In the genomic region with DNA sequence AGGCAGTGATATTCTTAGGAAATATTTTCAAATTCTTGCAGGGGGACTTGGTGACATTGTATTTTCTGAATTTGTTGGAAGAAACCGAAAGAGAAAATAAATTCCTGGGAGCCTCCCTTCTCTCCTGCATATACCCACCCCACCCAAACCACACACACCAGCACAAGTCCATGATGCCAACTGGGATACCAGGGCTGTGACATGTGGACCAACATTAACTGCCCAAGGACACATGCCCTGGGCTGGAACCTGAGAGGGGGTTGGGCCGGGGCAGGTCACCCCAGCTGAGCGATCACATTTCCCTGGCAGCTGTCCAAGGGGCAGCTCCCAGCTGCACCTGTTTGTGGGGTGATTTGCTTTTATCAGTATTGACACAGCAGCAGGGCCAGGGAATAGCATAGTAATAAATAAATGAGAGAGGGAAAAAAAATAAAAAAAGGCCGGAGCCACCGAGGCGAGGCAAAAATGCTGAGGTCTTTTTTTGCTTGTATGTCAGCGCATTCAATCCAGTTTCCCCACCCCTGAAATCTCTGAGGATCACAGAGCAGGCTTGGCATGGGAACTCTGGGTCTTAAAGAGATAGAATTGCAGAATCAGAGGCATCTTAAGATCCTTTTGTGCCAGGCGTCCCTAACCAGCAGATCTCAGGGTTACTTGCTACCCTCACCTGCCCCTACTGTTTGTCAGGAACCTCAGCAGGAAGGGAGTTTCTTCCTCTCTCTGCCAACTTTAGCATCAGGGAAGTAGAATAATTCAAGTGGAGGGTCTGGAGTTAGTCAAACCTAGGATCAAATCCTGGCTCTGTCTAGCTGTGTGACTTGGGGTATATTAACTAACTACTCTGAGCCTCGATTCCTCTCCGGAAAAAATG, we compare ENCODE assay signal across 1 cellular context.
TF ChIP-seq lines count a peak whose summit lies in the region.

No MANE protein-coding gene starts in this region.

TF ChIP-seq in liver, 16 proteins besides CTCF, POLR2A, EP300 and RAD21 (continued from another document):
- TF ChIP-seq, protein P1, sequence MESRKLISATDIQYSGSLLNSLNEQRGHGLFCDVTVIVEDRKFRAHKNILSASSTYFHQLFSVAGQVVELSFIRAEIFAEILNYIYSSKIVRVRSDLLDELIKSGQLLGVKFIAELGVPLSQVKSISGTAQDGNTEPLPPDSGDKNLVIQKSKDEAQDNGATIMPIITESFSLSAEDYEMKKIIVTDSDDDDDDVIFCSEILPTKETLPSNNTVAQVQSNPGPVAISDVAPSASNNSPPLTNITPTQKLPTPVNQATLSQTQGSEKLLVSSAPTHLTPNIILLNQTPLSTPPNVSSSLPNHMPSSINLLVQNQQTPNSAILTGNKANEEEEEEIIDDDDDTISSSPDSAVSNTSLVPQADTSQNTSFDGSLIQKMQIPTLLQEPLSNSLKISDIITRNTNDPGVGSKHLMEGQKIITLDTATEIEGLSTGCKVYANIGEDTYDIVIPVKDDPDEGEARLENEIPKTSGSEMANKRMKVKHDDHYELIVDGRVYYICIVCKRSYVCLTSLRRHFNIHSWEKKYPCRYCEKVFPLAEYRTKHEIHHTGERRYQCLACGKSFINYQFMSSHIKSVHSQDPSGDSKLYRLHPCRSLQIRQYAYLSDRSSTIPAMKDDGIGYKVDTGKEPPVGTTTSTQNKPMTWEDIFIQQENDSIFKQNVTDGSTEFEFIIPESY (IDR thresholded peaks at IDR 0.05) = peak; percentile 59
- peak; percentile 94 for TF ChIP-seq FOXA1 (IDR thresholded peaks at IDR 0.05)
